In the genomic region with DNA sequence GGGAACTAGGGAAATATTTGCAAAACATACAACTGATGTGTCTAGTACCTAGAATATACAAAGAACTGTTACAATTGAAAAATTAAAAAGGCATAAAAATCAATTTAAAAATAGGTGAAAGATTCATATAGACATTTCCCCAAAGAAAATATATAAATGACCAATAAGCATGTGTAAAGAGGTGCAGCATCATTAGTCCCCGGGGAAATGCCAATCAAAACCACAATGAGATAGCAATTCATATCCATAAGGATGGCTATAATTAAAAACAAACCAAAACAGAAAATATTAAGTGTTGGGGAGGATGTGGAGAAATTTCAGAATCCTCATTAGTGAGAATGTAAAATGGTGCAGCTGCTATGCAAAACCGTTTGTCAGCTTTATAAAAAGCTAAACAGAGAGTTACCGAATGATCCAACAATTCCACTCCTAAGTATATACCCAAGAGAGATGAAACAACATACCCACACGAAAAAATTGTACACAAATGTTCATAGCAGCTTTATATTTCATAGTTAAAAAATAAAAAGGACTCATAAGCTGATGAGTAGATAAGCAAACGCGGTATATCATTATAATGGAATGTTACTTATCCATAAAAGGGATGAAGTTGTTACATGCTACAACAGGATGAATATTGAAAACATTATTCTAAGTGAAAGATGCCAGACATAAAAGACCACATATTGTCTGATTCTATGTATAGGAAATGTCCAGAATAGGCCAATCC, we compare ENCODE assay signal across 18 cellular contexts.
A peak's percentile ranks its signal among the peaks of the same experiment; 100 is the strongest.
DNase-seq lines count a peak whose midpoint lies in the region; FAIRE-seq and TF ChIP-seq lines count a peak whose summit lies in the region.
"Had no signal": no experiment of that assay in that cellular context is flagged by ENCODE, and none has a peak within 500 bp of the region (broad histone marks: within the 10 kb centered on the region; RNA-seq: fewer than 3 reads in every experiment).

No MANE protein-coding gene starts in this region.

- H3K36me3 ChIP-seq in mammary epithelial cell (ENCODE audit: insufficient read depth, low read length) = no peaks in the 10 kb centered on the region
- no peaks in the 10 kb centered on the region for H3K36me3 ChIP-seq in SJSA1
- H3K36me3 ChIP-seq in fibroblast of lung (ENCODE audit: control insufficient read depth, insufficient read depth, low read length) = no peaks in the 10 kb centered on the region

- H3K4me3 ChIP-seq in mammary epithelial cell (replicated peaks in 1 of 3; ENCODE audit: insufficient read depth in 1 of 3, low read depth in 2 of 3, low read length in 3 of 3) = no peak overlapping the region
- H3K4me3 ChIP-seq in SJSA1 = no peak overlapping the region
- no peak overlapping the region for H3K4me3 ChIP-seq in fibroblast of lung (replicated peaks in 1 of 4; ENCODE audit: control extremely low read depth in 1 of 4, insufficient read depth in 1 of 4, low read depth in 3 of 4, low read length in 4 of 4)

- CTCF ChIA-PET in mammary epithelial cell (lab: Charles Lee; ENCODE audit: low non-redundant PET) (no interaction called here), MCF 10A (lab: Yijun Ruan, JAX) (no interaction called here)

- H3K9ac ChIP-seq in mammary epithelial cell (ENCODE audit: insufficient read depth, low read length) = peak overlapping the region; percentile 11
- H3K9ac ChIP-seq in fibroblast of lung (ENCODE audit: insufficient read depth, low read length) = no peak overlapping the region

- DNase-seq in mammary epithelial cell (peak; percentile 46), MCF 10A (ENCODE audit: unreplicated experiment) (no peak), SJSA1 (ENCODE audit: low read depth in 1 of 2, low spot score in 2 of 2) (peak in 1 of 2 experiments; percentile 49), fibroblast of lung (ENCODE audit: low read depth in 2 of 2) (peak in 1 of 2 donors; percentile 51), ureter (ENCODE audit: low spot score) (no peak), GM12892 (ENCODE audit: insufficient read length) (no peak), RKO (ENCODE audit: low spot score) (no peak), D721Med (ENCODE audit: insufficient read length, low spot score) (no peak)
- DNase-seq: Caco-2, DMS53, GDM1, GOT3, Karpas-422, NCI-H1930, NCI-H2171 treated with DMSO at 0.1 percent for 48 hours, NCI-H82, SIG-M5 had no signal

- no peak for TF ChIP-seq CTCF in mammary epithelial cell (conservative IDR thresholded peaks at IDR 0.05 in 1 of 2, IDR thresholded peaks at IDR 0.05 in 1 of 2; ENCODE audit: extremely low read depth in 1 of 2, insufficient read depth in 1 of 2, low read depth in 1 of 2, low read length in 2 of 2)
- no peak for TF ChIP-seq CTCF in MCF 10A (IDR thresholded peaks at IDR 0.05; ENCODE audit: unreplicated experiment)
- no peak for TF ChIP-seq CTCF in fibroblast of lung (conservative IDR thresholded peaks at IDR 0.05 in 1 of 2, IDR thresholded peaks at IDR 0.05 in 1 of 2; ENCODE audit: low read depth in 1 of 2, low read length in 2 of 2)
- TF ChIP-seq CTCF in D721Med (IDR thresholded peaks at IDR 0.05; ENCODE audit: insufficient read depth, missing control alignments) = no peak

- peak overlapping the region; percentile 80 for H3K27ac ChIP-seq in mammary epithelial cell (ENCODE audit: insufficient read depth, low read depth, low read length)
- H3K27ac ChIP-seq in SJSA1 = peak overlapping the region; percentile 96
- peak overlapping the region; percentile 84 for H3K27ac ChIP-seq in fibroblast of lung (ENCODE audit: insufficient read depth, low read length)
- H3K27ac ChIP-seq: C4-2B had no signal

- no peak overlapping the region for H3K4me3 Mint-ChIP-seq in MCF 10A (ENCODE audit: unreplicated experiment)

- H3K9me3 ChIP-seq in mammary epithelial cell (replicated peaks; ENCODE audit: insufficient read depth, low read length) = no peaks in the 10 kb centered on the region
- H3K9me3 ChIP-seq in SJSA1 (replicated peaks) = no peaks in the 10 kb centered on the region
- H3K9me3 ChIP-seq in fibroblast of lung (ENCODE audit: control insufficient read depth, insufficient read depth, low read depth, low read length) = no peaks in the 10 kb centered on the region
- H3K9me3 ChIP-seq: Caco-2 had no signal

- WGBS in mammary epithelial cell (ENCODE audit: low coverage, missing lambda C conversion rate) = 32% methylated on average over 6 of the region's 6 CpGs

- dilution Hi-C loops in mammary epithelial cell (cut with HindIII; ENCODE audit: low sequenced_read_pairs) = no loop called here

- H3K79me2 ChIP-seq in mammary epithelial cell (ENCODE audit: insufficient read depth, low read length) (no peaks in the 10 kb centered on the region), fibroblast of lung (ENCODE audit: control insufficient read depth, insufficient read depth, low read length) (no peaks in the 10 kb centered on the region)

- no peaks in the 10 kb centered on the region for H3K27me3 ChIP-seq in mammary epithelial cell (ENCODE audit: insufficient read depth, low read length)
- no peaks in the 10 kb centered on the region for H3K27me3 ChIP-seq in SJSA1 (replicated peaks)
- H3K27me3 ChIP-seq in fibroblast of lung (ENCODE audit: control insufficient read depth, insufficient read depth, low read length) = no peaks in the 10 kb centered on the region

- H3K36me3 Mint-ChIP-seq in MCF 10A (ENCODE audit: insufficient read depth, unreplicated experiment) = no peaks in the 10 kb centered on the region

- H4K20me1 ChIP-seq in mammary epithelial cell (ENCODE audit: insufficient read depth, low read length) (no peaks in the 10 kb centered on the region), fibroblast of lung (ENCODE audit: control insufficient read depth, extremely low read depth, insufficient read depth, low read length) (no peaks in the 10 kb centered on the region)

- H3K27ac Mint-ChIP-seq in MCF 10A (ENCODE audit: low read depth, unreplicated experiment) = no peak overlapping the region

- in situ Hi-C loops in mammary epithelial cell (cut with MboI; ENCODE audit: low sequenced_read_pairs in 2 of 2) = no loop called here

- intact Hi-C loops in mammary epithelial cell (cut with micrococcal nuclease) (loop anchor here (10.0 kb wide), 1 partner anchor 158 kb away; no protein-coding TSS in a partner anchor), MCF 10A (cut with micrococcal nuclease) (no loop called here)

- FAIRE-seq in GM12892 (lab: Jason Lieb, UNC) = no peak
- no peak for FAIRE-seq in D721Med (lab: Jason Lieb, UNC)

- peaks cover 26% of the 10 kb centered on the region for H3K4me1 Mint-ChIP-seq in MCF 10A (ENCODE audit: insufficient read depth, unreplicated experiment)

- no TSS peak for BruUV-seq in mammary epithelial cell (replicated peaks; lab: Mats Ljungman, UMichigan)
- BruUV-seq in MCF 10A (replicated peaks; lab: Mats Ljungman, UMichigan) = no TSS peak

- peak overlapping the region; percentile 69 for H3K4me2 ChIP-seq in mammary epithelial cell (ENCODE audit: insufficient read depth, low read depth, low read length)
- H3K4me2 ChIP-seq in fibroblast of lung (ENCODE audit: extremely low read depth, insufficient read depth, low read length) = peak overlapping the region; percentile 30

- POLR2A ChIA-PET in MCF 10A (lab: Yijun Ruan, JAX) = no interaction called here

- peaks cover 8% of the 10 kb centered on the region for H3K9me3 Mint-ChIP-seq in MCF 10A (ENCODE audit: unreplicated experiment)

- H3K4me1 ChIP-seq in mammary epithelial cell (ENCODE audit: insufficient read depth, low read length) = peaks cover 44% of the 10 kb centered on the region
- H3K4me1 ChIP-seq in SJSA1 (replicated peaks) = peaks cover 66% of the 10 kb centered on the region
- H3K4me1 ChIP-seq in fibroblast of lung (ENCODE audit: control insufficient read depth, extremely low read depth, insufficient read depth, low read length) = peaks cover 28% of the 10 kb centered on the region
- H3K4me1 ChIP-seq: Caco-2 had no signal

- no peak for TF ChIP-seq POLR2A in GM12892 (IDR thresholded peaks at IDR 0.05; ENCODE audit: low read depth, low read length)

- H3K27me3 Mint-ChIP-seq in MCF 10A (ENCODE audit: insufficient read depth, unreplicated experiment) = no peaks in the 10 kb centered on the region

- peak overlapping the region; percentile 30 for H2AFZ ChIP-seq in mammary epithelial cell (ENCODE audit: low read depth, low read length)
- no peak overlapping the region for H2AFZ ChIP-seq in fibroblast of lung (ENCODE audit: low read length)
